Comparison of ENCODE assay signal across 8 cellular contexts in genomic region chr1:31148409-31148808, GRCh38.
"Had no signal": no experiment of that assay in that cellular context is flagged by ENCODE, and none has a peak within 500 bp of the region (broad histone marks: within the 10 kb centered on the region; RNA-seq: fewer than 3 reads in every experiment).

No MANE protein-coding gene starts in this region.

- H3K36me3 Mint-ChIP-seq: IgD-negative memory B cell had no signal

- H3K36me3 ChIP-seq: HAP-1 had no signal

- H3K27me3 Mint-ChIP-seq: IgD-negative memory B cell had no signal

- H3K9me3 Mint-ChIP-seq: HFFc6, IgD-negative memory B cell had no signal

- DNase-seq: GM23248, GOT3, H7, HFFc6 had no signal

- H3K27ac Mint-ChIP-seq: HFFc6, IgD-negative memory B cell had no signal

- H3K4me3 ChIP-seq: GM23248, HAP-1 had no signal

- H3K27ac ChIP-seq: GM23248, HL-60 had no signal

- H3K9me3 ChIP-seq: HAP-1 had no signal

- ATAC-seq: HCT116 had no signal

- H3K4me3 Mint-ChIP-seq: HFFc6, IgD-negative memory B cell had no signal
